11 cellular contexts compared by ENCODE assay signal in the genomic region with DNA sequence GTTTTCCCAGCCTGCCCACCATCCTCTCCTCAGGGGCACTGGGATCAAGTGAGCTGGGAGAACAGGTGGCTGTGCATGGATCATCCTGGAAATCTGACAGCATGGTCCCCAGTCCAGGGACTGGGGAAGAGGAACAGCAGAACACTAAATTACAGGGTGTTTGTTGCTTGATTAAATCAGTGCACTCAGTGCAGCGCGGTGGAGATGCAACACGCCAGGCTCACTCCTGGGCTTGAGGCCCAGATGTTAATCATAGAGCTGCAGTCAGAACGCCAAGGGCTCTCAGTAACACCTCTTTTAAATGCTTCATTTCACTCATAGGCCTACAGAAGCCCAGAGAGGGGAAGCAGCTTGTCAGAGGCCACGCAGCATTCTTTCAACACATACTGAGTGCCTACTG. TPM values are rescaled to one million over a fixed set of nuclear protein-coding genes. Genes with fewer than 3 reads are reported as not detected.
DNase-seq lines count a peak whose midpoint lies in the region; ATAC-seq and TF ChIP-seq lines count a peak whose summit lies in the region.
"Had no signal": no experiment of that assay in that cellular context is flagged by ENCODE, and none has a peak within 500 bp of the region (broad histone marks: within the 10 kb centered on the region; RNA-seq: fewer than 3 reads in every experiment).

No MANE protein-coding gene starts in this region.

- no peak overlapping the region for H3K27ac ChIP-seq in SJCRH30

- no peaks in the 10 kb centered on the region for H3K27me3 ChIP-seq in SJCRH30

- DNase-seq in Ammon's horn (ENCODE audit: low spot score) (peak; percentile 80), SJCRH30 (peak; percentile 24 to 66), fibroblast of the conjunctiva (ENCODE audit: low read depth) (peak; percentile 46), myocyte (ENCODE audit: low read depth) (peak; percentile 24), OCI-M1 (lab: John Stamatoyannopoulos, UW) (no peak), GM10266 (ENCODE audit: extremely low spot score) (no peak), mucosa of gallbladder (ENCODE audit: low spot score) (no peak)
- DNase-seq: activated CD4-positive, alpha-beta memory T cell treated with anti-CD3 and anti-CD28 coated beads, Interleukin-2, amount 10 ng/mL, durations not matched to agents 7 days and 5 days; naive B cell; SIG-M5 had no signal

- no peak for TF ChIP-seq CTCF in GM10266 (IDR thresholded peaks at IDR 0.05; ENCODE audit: control insufficient read depth, insufficient read depth, low read depth, missing control alignments)

- no peak overlapping the region for H3K4me3 ChIP-seq in SJCRH30

- H3K36me3 ChIP-seq in SJCRH30, result no peaks in the 10 kb centered on the region

- H3K9me3 ChIP-seq in SJCRH30 (replicated peaks), result no peaks in the 10 kb centered on the region

- no peak for ATAC-seq in HG02884 (IDR thresholded peaks at IDR 0.05; ENCODE audit: unreplicated experiment)

- peaks cover 12% of the 10 kb centered on the region for H3K4me1 ChIP-seq in SJCRH30

RNA-seq across cellular contexts. Expression of a gene that starts 14.2 kb away (rescaled TPM):
- total RNA-seq in SJCRH30 (2014; rRNA removed; shearing (Covaris generic)), result 99.9 and 100.0 TPM in 2 replicates
- total RNA-seq in myocyte (85.2 and 96.8 TPM in 2 replicates), mucosa of gallbladder (190 TPM)
- polyA plus RNA-seq in myocyte (2012), result 98.0 TPM

Comparison
In these comparisons a context has a peak if more than half of its experiments do, and no peak if none do; other contexts are left out.
1. DNase-seq: peak in Ammon's horn (single experiment), SJCRH30 (2 of 2), fibroblast of the conjunctiva (single experiment) and myocyte (single experiment); none in OCI-M1 (single experiment), GM10266 (single experiment) and mucosa of gallbladder (single experiment).